ENCODE assay signal across 13 cellular contexts in the genomic region with DNA sequence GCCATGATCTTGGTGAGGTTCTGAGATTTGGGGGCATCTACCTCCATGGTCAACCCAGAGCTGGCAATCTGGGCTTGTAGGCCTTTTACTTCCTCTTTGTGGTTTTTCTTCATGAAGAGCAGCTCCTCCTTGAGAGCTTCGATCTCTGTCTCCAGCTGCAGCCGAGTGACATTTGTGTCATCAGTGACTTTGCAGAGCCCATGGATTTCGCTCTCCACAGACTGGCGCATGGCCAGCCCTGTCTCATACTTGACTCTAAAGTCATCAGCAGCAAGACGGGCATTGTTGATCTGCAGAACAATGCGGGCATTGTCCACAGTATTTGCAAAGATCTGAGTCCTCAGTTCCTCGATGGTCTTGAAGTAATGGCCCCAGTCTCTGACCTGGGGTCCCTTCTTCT. TPM values are rescaled to one million over a fixed set of nuclear protein-coding genes. Genes with fewer than 3 reads are reported as not detected.
"Had no signal": no experiment of that assay in that cellular context is flagged by ENCODE, and none has a peak within 500 bp of the region (broad histone marks: within the 10 kb centered on the region; RNA-seq: fewer than 3 reads in every experiment).

No MANE protein-coding gene starts in this region.

RNA-seq across cellular contexts. Expression of a gene that starts 35.5 kb away (rescaled TPM):
- total RNA-seq: activated CD8-positive, alpha-beta T cell treated with anti-CD3 and anti-CD28 coated beads for 36 hours; activated naive CD8-positive, alpha-beta T cell treated with anti-CD3 and anti-CD28 coated beads, Interleukin-2, amount 10 ng/mL, durations not matched to agents 7 days and 5 days; activated T-helper 2 cell treated with anti-CD3 and anti-CD28 coated beads, Interferon-gamma antibody, Interleukin-2, Interleukin-4, amounts not matched to agents 10 μg/mL and 5 μg/mL and 100 μg/mL, durations not matched to agents 14 hours and 24 hours and 36 hours; body of pancreas; cardiac septum; dermis blood vessel endothelial cell; left lobe of liver; lung microvascular endothelial cell; occipital lobe; posterior vena cava; uterus had no signal
- polyA plus RNA-seq: keratinocyte, neural cell had no signal
